In the genomic region with DNA sequence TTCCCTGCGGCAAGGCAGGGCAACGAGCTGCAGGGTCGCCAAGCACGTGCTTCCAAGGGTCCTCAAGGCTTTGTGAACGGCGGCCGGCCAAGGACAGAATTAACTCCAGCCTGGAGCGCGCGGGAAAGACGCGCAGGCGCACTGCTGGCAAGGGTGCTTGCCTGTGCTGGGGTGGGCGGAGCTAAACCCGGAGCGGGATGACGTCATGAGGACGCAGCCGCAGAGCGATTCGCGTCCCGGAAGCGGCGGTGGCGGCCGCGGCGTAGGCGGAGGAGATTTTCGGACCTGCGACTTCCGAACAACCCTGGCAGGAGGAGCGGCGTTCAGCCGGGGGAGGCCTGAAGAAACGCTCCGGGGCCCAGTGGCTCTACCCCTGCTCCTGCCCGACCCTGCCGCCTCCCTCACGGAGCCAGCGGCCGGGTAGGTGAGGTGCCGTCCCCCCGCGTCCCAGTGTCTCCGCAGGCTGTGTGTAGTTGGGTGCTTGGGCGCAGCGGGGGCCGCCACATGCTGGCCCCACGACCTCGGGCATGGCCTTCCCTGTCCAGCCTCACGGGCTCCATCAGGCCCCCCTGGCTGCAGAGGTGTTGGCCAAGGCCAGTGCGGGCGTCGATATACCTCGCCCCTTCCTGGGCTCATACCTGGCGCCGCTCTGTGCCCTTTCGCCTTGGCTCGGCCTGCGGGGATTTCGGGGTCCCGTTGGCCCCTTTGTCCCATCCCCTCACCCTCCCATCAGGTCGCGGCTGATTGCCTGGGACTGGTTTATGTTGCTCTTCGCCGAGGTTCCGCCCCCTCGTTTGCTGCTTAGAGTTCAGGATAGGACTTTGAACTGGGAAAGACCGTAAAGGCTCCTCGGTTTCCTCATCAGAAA, we compare ENCODE assay signal across 1 cellular context.
TF ChIP-seq lines count a peak whose summit lies in the region.

Gene ZFYVE27 (plus strand): TSS at position 227 of the 868 bp plus-strand sequence. CDS start 1,350 bp downstream, outside the sequence.

TF ChIP-seq in WTC11, 78 proteins besides CTCF, POLR2A, EP300 and RAD21 (continued from another document and continues in another):
- TF ChIP-seq HMGXB4 (CRISPR knock-in tag; IDR thresholded peaks at IDR 0.05) (peak; percentile 99), NR3C1 (CRISPR knock-in tag; conservative IDR thresholded peaks at IDR 0.05; ENCODE audit: low read depth) (peak; percentile 99), ZNF416 (CRISPR knock-in tag; IDR thresholded peaks at IDR 0.05) (no peak), TCF7 (CRISPR knock-in tag; IDR thresholded peaks at IDR 0.05; ENCODE audit: low read depth) (peak; percentile 99), NR2C2 (CRISPR knock-in tag; IDR thresholded peaks at IDR 0.05) (peak; percentile 94), NFATC4 (CRISPR knock-in tag; IDR thresholded peaks at IDR 0.05) (no peak), CREB1 (CRISPR knock-in tag; IDR thresholded peaks at IDR 0.05) (peak; percentile 100), E2F5 (CRISPR knock-in tag; IDR thresholded peaks at IDR 0.05) (peak; percentile 100), RELA (CRISPR knock-in tag; IDR thresholded peaks at IDR 0.05; ENCODE audit: borderline replicate concordance) (peak; percentile 99), SP1 (CRISPR knock-in tag; conservative IDR thresholded peaks at IDR 0.05) (peak; percentile 94), ZNF219 (CRISPR knock-in tag; IDR thresholded peaks at IDR 0.05; ENCODE audit: borderline replicate concordance) (peak; percentile 98), SMAD4 (CRISPR knock-in tag; IDR thresholded peaks at IDR 0.05) (peak; percentile 98), ELF4 (CRISPR knock-in tag; IDR thresholded peaks at IDR 0.05; ENCODE audit: low read depth) (peak; percentile 99), TP53 (CRISPR knock-in tag; IDR thresholded peaks at IDR 0.05) (peak; percentile 100), JUN (CRISPR knock-in tag; IDR thresholded peaks at IDR 0.05) (peak; percentile 99), GTF2I (CRISPR knock-in tag; conservative IDR thresholded peaks at IDR 0.05) (no peak), ZBTB21 (CRISPR knock-in tag; IDR thresholded peaks at IDR 0.05; ENCODE audit: borderline replicate concordance) (peak; percentile 98), MYBL2 (CRISPR knock-in tag; IDR thresholded peaks at IDR 0.05) (peak; percentile 99), ATF1 (CRISPR knock-in tag; IDR thresholded peaks at IDR 0.05) (peak; percentile 100), ZNF263 (CRISPR knock-in tag; IDR thresholded peaks at IDR 0.05; ENCODE audit: low read depth) (peak; percentile 91), KAT7 (CRISPR knock-in tag; IDR thresholded peaks at IDR 0.05; ENCODE audit: borderline replicate concordance) (peak; percentile 98), EMX1 (CRISPR knock-in tag; IDR thresholded peaks at IDR 0.05) (no peak), E2F1 (CRISPR knock-in tag; IDR thresholded peaks at IDR 0.05) (peak; percentile 100), ZNF671 (CRISPR knock-in tag; IDR thresholded peaks at IDR 0.05) (no peak), NFE2L1 (CRISPR knock-in tag; IDR thresholded peaks at IDR 0.05) (peak; percentile 100), ZNF425 (CRISPR knock-in tag; conservative IDR thresholded peaks at IDR 0.05) (no peak), JAZF1 (CRISPR knock-in tag; IDR thresholded peaks at IDR 0.05) (no peak), ZNF423 (CRISPR knock-in tag; IDR thresholded peaks at IDR 0.05) (peak; percentile 54; the same call in 1 of the 2 replicates), CBFB (CRISPR knock-in tag; IDR thresholded peaks at IDR 0.05; ENCODE audit: low read depth) (peak; percentile 98)
- TF ChIP-seq, protein P1, sequence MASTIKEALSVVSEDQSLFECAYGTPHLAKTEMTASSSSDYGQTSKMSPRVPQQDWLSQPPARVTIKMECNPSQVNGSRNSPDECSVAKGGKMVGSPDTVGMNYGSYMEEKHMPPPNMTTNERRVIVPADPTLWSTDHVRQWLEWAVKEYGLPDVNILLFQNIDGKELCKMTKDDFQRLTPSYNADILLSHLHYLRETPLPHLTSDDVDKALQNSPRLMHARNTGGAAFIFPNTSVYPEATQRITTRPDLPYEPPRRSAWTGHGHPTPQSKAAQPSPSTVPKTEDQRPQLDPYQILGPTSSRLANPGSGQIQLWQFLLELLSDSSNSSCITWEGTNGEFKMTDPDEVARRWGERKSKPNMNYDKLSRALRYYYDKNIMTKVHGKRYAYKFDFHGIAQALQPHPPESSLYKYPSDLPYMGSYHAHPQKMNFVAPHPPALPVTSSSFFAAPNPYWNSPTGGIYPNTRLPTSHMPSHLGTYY (CRISPR knock-in tag; IDR thresholded peaks at IDR 0.05): no peak
- TF ChIP-seq, protein P2, sequence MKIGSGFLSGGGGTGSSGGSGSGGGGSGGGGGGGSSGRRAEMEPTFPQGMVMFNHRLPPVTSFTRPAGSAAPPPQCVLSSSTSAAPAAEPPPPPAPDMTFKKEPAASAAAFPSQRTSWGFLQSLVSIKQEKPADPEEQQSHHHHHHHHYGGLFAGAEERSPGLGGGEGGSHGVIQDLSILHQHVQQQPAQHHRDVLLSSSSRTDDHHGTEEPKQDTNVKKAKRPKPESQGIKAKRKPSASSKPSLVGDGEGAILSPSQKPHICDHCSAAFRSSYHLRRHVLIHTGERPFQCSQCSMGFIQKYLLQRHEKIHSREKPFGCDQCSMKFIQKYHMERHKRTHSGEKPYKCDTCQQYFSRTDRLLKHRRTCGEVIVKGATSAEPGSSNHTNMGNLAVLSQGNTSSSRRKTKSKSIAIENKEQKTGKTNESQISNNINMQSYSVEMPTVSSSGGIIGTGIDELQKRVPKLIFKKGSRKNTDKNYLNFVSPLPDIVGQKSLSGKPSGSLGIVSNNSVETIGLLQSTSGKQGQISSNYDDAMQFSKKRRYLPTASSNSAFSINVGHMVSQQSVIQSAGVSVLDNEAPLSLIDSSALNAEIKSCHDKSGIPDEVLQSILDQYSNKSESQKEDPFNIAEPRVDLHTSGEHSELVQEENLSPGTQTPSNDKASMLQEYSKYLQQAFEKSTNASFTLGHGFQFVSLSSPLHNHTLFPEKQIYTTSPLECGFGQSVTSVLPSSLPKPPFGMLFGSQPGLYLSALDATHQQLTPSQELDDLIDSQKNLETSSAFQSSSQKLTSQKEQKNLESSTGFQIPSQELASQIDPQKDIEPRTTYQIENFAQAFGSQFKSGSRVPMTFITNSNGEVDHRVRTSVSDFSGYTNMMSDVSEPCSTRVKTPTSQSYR (CRISPR knock-in tag; IDR thresholded peaks at IDR 0.05): peak; percentile 100
- TF ChIP-seq, protein P3, sequence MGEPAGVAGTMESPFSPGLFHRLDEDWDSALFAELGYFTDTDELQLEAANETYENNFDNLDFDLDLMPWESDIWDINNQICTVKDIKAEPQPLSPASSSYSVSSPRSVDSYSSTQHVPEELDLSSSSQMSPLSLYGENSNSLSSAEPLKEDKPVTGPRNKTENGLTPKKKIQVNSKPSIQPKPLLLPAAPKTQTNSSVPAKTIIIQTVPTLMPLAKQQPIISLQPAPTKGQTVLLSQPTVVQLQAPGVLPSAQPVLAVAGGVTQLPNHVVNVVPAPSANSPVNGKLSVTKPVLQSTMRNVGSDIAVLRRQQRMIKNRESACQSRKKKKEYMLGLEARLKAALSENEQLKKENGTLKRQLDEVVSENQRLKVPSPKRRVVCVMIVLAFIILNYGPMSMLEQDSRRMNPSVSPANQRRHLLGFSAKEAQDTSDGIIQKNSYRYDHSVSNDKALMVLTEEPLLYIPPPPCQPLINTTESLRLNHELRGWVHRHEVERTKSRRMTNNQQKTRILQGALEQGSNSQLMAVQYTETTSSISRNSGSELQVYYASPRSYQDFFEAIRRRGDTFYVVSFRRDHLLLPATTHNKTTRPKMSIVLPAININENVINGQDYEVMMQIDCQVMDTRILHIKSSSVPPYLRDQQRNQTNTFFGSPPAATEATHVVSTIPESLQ (CRISPR knock-in tag; IDR thresholded peaks at IDR 0.05): peak; percentile 91
- TF ChIP-seq, protein P4, sequence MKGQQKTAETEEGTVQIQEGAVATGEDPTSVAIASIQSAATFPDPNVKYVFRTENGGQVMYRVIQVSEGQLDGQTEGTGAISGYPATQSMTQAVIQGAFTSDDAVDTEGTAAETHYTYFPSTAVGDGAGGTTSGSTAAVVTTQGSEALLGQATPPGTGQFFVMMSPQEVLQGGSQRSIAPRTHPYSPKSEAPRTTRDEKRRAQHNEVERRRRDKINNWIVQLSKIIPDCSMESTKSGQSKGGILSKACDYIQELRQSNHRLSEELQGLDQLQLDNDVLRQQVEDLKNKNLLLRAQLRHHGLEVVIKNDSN (CRISPR knock-in tag; IDR thresholded peaks at IDR 0.05): peak; percentile 93
- TF ChIP-seq, protein P5, sequence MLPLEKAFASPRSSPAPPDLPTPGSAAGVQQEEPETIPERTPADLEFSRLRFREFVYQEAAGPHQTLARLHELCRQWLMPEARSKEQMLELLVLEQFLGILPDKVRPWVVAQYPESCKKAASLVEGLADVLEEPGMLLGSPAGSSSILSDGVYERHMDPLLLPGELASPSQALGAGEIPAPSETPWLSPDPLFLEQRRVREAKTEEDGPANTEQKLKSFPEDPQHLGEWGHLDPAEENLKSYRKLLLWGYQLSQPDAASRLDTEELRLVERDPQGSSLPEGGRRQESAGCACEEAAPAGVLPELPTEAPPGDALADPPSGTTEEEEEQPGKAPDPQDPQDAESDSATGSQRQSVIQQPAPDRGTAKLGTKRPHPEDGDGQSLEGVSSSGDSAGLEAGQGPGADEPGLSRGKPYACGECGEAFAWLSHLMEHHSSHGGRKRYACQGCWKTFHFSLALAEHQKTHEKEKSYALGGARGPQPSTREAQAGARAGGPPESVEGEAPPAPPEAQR (CRISPR knock-in tag; IDR thresholded peaks at IDR 0.05): no peak
- TF ChIP-seq, protein P6, sequence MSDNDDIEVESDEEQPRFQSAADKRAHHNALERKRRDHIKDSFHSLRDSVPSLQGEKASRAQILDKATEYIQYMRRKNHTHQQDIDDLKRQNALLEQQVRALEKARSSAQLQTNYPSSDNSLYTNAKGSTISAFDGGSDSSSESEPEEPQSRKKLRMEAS (CRISPR knock-in tag; IDR thresholded peaks at IDR 0.05): peak; percentile 100
- TF ChIP-seq, protein P7, sequence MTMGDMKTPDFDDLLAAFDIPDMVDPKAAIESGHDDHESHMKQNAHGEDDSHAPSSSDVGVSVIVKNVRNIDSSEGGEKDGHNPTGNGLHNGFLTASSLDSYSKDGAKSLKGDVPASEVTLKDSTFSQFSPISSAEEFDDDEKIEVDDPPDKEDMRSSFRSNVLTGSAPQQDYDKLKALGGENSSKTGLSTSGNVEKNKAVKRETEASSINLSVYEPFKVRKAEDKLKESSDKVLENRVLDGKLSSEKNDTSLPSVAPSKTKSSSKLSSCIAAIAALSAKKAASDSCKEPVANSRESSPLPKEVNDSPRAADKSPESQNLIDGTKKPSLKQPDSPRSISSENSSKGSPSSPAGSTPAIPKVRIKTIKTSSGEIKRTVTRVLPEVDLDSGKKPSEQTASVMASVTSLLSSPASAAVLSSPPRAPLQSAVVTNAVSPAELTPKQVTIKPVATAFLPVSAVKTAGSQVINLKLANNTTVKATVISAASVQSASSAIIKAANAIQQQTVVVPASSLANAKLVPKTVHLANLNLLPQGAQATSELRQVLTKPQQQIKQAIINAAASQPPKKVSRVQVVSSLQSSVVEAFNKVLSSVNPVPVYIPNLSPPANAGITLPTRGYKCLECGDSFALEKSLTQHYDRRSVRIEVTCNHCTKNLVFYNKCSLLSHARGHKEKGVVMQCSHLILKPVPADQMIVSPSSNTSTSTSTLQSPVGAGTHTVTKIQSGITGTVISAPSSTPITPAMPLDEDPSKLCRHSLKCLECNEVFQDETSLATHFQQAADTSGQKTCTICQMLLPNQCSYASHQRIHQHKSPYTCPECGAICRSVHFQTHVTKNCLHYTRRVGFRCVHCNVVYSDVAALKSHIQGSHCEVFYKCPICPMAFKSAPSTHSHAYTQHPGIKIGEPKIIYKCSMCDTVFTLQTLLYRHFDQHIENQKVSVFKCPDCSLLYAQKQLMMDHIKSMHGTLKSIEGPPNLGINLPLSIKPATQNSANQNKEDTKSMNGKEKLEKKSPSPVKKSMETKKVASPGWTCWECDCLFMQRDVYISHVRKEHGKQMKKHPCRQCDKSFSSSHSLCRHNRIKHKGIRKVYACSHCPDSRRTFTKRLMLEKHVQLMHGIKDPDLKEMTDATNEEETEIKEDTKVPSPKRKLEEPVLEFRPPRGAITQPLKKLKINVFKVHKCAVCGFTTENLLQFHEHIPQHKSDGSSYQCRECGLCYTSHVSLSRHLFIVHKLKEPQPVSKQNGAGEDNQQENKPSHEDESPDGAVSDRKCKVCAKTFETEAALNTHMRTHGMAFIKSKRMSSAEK (CRISPR knock-in tag; IDR thresholded peaks at IDR 0.05; ENCODE audit: borderline replicate concordance): peak; percentile 98
